8 cellular contexts compared by ENCODE assay signal in the genomic region with DNA sequence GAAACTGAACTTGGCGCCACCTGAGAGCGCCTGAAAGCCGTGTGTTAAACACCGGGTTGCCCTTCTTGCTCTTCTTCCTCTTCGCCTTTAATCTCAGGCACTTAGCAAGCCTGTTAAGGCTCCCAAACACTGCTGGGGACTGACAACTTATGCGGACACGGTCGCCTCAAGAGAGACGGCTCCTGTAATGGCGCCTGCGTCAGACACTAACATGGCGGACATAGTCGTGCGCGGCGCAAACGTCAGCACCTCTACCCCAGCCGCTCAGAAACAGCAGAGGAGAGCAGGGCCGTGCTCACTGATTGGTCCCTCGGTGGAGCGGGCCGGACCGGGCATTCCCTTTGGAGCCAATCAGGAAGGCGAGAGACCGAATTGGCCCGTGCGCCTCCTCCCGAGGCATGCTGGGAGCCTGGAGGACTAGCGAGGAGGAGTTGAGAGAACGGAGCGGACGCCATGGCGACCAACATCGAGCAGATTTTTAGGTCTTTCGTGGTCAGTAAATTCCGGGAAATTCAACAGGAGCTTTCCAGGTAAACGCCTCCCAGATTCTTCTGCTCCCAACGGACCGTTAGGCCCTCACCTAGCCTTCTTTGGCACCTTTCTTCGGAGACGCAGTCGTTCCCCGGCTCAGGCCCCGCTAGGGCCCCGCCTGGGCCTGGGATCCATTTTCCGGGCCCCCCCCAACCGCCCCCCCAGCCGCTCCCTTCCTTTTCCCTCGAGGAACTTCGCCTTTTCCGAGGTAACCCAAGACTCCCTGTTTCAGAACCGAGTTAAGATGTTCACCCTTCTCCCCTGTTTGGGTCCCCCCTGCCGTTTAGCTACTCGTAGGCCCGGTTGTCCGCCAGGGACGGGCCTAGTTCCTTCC. TPM values are rescaled to one million over a fixed set of nuclear protein-coding genes. Genes with fewer than 3 reads are reported as not detected.
DNase-seq lines count a peak whose midpoint lies in the region; ATAC-seq, FAIRE-seq and TF ChIP-seq lines count a peak whose summit lies in the region.

A gene with protein sequence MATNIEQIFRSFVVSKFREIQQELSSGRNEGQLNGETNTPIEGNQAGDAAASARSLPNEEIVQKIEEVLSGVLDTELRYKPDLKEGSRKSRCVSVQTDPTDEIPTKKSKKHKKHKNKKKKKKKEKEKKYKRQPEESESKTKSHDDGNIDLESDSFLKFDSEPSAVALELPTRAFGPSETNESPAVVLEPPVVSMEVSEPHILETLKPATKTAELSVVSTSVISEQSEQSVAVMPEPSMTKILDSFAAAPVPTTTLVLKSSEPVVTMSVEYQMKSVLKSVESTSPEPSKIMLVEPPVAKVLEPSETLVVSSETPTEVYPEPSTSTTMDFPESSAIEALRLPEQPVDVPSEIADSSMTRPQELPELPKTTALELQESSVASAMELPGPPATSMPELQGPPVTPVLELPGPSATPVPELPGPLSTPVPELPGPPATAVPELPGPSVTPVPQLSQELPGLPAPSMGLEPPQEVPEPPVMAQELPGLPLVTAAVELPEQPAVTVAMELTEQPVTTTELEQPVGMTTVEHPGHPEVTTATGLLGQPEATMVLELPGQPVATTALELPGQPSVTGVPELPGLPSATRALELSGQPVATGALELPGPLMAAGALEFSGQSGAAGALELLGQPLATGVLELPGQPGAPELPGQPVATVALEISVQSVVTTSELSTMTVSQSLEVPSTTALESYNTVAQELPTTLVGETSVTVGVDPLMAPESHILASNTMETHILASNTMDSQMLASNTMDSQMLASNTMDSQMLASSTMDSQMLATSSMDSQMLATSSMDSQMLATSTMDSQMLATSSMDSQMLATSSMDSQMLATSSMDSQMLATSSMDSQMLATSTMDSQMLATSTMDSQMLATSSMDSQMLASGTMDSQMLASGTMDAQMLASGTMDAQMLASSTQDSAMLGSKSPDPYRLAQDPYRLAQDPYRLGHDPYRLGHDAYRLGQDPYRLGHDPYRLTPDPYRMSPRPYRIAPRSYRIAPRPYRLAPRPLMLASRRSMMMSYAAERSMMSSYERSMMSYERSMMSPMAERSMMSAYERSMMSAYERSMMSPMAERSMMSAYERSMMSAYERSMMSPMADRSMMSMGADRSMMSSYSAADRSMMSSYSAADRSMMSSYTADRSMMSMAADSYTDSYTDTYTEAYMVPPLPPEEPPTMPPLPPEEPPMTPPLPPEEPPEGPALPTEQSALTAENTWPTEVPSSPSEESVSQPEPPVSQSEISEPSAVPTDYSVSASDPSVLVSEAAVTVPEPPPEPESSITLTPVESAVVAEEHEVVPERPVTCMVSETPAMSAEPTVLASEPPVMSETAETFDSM (N-terminal part only) (plus strand): TSS at position 399 of the 865 bp plus-strand sequence. CDS start 55 bp downstream, at position 454.

- intact Hi-C loops in OCI-LY7 (cut with micrococcal nuclease; ENCODE audit: unreplicated experiment) = loop anchor here (1.0 to 5.0 kb wide), 8 partner anchors 46 to 931 kb away; partner anchors contain the start of genes CFAP298, CRYZL1, DNAJC28 and DONSON

- H3K4me3 Mint-ChIP-seq in endothelial cell (ENCODE audit: unreplicated experiment) (peak within 1 kb of the TSS; percentile 99), mesothelial cell of epicardium (peak within 1 kb of the TSS; percentile 89)

- peak within 1 kb of the TSS; percentile 92 for H3K4me2 ChIP-seq in OCI-LY7 (ENCODE audit: low read length)

- BruUV-seq in OCI-LY7 (replicated peaks; lab: Mats Ljungman, UMichigan) = no TSS peak

- POLR2A ChIA-PET in OCI-LY7 (lab: Charles Lee) = interaction anchor here (0.6 to 2.0 kb wide), 12 partner anchors 14 to 1268 kb away, joined by 3 to 6 read pairs (median 4); partner anchors contain the start of genes DNAJC28, DONSON, IFNGR2 and TMEM50B

- CTCF ChIA-PET in OCI-LY7 (lab: Charles Lee; ENCODE audit: unreplicated experiment) = interaction anchor here (0.5 to 0.6 kb wide), 2 partner anchors 52 to 154 kb away, joined by 3 read pairs; partner anchors contain the start of gene DNAJC28

- peak; percentile 41 for DNase-seq in D721Med (ENCODE audit: insufficient read length, low spot score)
- peak; percentile 83 for DNase-seq in HuH-7.5 (ENCODE audit: low spot score)
- peak; percentile 98 for DNase-seq in OCI-LY7 (ENCODE audit: low spot score)
- peak; percentile 92 for DNase-seq in activated T-cell treated with anti-CD3 and anti-CD28 coated beads for 1 hour (ENCODE audit: low read depth)
- DNase-seq in endothelial cell (ENCODE audit: low spot score) = peak; percentile 96
- peak; percentile 96 for DNase-seq in mesothelial cell of epicardium (ENCODE audit: low spot score in 2 of 2, unreplicated experiment in 2 of 2)
- DNase-seq in stimulated activated CD8-positive, alpha-beta memory T cell treated with anti-CD3 and anti-CD28 coated beads, Interleukin-15, amount 100 ng/mL, for 48 hours (ENCODE audit: low read depth in 2 of 2) = peak; percentile 96 to 97

- peak within 1 kb of the TSS; percentile 23; the same call in 1 of the 2 replicates for H2AFZ ChIP-seq in OCI-LY7 (ENCODE audit: low read length)

- H3K79me2 ChIP-seq in OCI-LY7 (ENCODE audit: insufficient read depth, low read depth, low read length) = peaks cover 92% of the 10 kb centered on the region

- peaks cover 27% of the 10 kb centered on the region for H3K4me1 ChIP-seq in OCI-LY7 (ENCODE audit: insufficient read depth, low read length, poor library complexity, severe bottlenecking)

- H4K20me1 ChIP-seq in OCI-LY7 (ENCODE audit: insufficient read depth, low read length) = peaks cover 26% of the 10 kb centered on the region

- H3K9me2 ChIP-seq in OCI-LY7 (ENCODE audit: insufficient read depth, low read length) = no peaks in the 10 kb centered on the region

- H3K27ac Mint-ChIP-seq in endothelial cell (ENCODE audit: unreplicated experiment) (peak within 1 kb of the TSS; percentile 100), mesothelial cell of epicardium (peak within 1 kb of the TSS; percentile 100)

- peaks cover 73% of the 10 kb centered on the region for H3K36me3 ChIP-seq in OCI-LY7 (ENCODE audit: insufficient read depth, low read length)

- H3K4me3 ChIP-seq in OCI-LY7 (ENCODE audit: low read depth, low read length, poor library complexity, severe bottlenecking) = peak within 1 kb of the TSS; percentile 99

- ATAC-seq in GM21526 (IDR thresholded peaks at IDR 0.05; ENCODE audit: low FRiP score, unreplicated experiment) = peak; percentile 93

- H3K36me3 Mint-ChIP-seq in endothelial cell (ENCODE audit: low read depth, unreplicated experiment) = peaks cover 17% of the 10 kb centered on the region
- peaks cover 10% of the 10 kb centered on the region for H3K36me3 Mint-ChIP-seq in mesothelial cell of epicardium

- peaks cover 24% of the 10 kb centered on the region for H3K4me1 Mint-ChIP-seq in endothelial cell (ENCODE audit: unreplicated experiment)
- peaks cover 39% of the 10 kb centered on the region for H3K4me1 Mint-ChIP-seq in mesothelial cell of epicardium

- TF ChIP-seq CTCF in D721Med (IDR thresholded peaks at IDR 0.05; ENCODE audit: insufficient read depth, missing control alignments) (no peak), OCI-LY7 (conservative IDR thresholded peaks at IDR 0.05; ENCODE audit: low read length) (no peak), endothelial cell (IDR thresholded peaks at IDR 0.05; ENCODE audit: unreplicated experiment) (no peak), mesothelial cell of epicardium (IDR thresholded peaks at IDR 0.05; ENCODE audit: unreplicated experiment) (no peak)

- peaks cover 19% of the 10 kb centered on the region for H3K27me3 Mint-ChIP-seq in endothelial cell (ENCODE audit: unreplicated experiment)
- H3K27me3 Mint-ChIP-seq in mesothelial cell of epicardium (ENCODE audit: low read depth) = no peaks in the 10 kb centered on the region

- no peak for FAIRE-seq in D721Med (lab: Jason Lieb, UNC)

- H3K27ac ChIP-seq in OCI-LY7 (ENCODE audit: low read depth, low read length, poor library complexity, severe bottlenecking) = peak within 1 kb of the TSS; percentile 95

- no peaks in the 10 kb centered on the region for H3K9me3 ChIP-seq in OCI-LY7 (ENCODE audit: low read length)

- H3K9me3 Mint-ChIP-seq in endothelial cell (ENCODE audit: unreplicated experiment) (no peaks in the 10 kb centered on the region), mesothelial cell of epicardium (no peaks in the 10 kb centered on the region)

RNA-seq across cellular contexts. Expression of the gene that starts here (rescaled TPM):
- total RNA-seq in OCI-LY7 (2014; rRNA removed; shearing (Covaris generic)) = 243 and 335 TPM in 2 replicates
- 337 and 352 TPM in 2 replicates for total RNA-seq in OCI-LY7 (2022)
- total RNA-seq in endothelial cell (ENCODE audit: unreplicated experiment) = 311 TPM
- 427 to 437 TPM (median 428 TPM) in 3 replicates for total RNA-seq in mesothelial cell of epicardium

Comparison
In these comparisons a context has a peak if more than half of its experiments do, and no peak if none do; other contexts are left out.
1. Peak in every context shown above with its lines: DNase-seq, ATAC-seq, H3K4me3 ChIP-seq and H3K27ac ChIP-seq.
2. DNase-seq: peak in every context shown above with its lines; median percentile 98 in OCI-LY7; 96 in stimulated activated CD8-positive, alpha-beta memory T cell treated with anti-CD3 and anti-CD28 coated beads, Interleukin-15, amount 100 ng/mL, for 48 hours; 96 in endothelial cell; 96 in mesothelial cell of epicardium; 92 in activated T-cell treated with anti-CD3 and anti-CD28 coated beads for 1 hour; 83 in HuH-7.5; 41 in D721Med.